Comparison of ENCODE assay signal across 17 cellular contexts in genomic region chr2:30276455-30276911, GRCh38. TPM values are rescaled to one million over a fixed set of nuclear protein-coding genes. Genes with fewer than 3 reads are reported as not detected.
DNase-seq lines count a peak whose midpoint lies in the region; ATAC-seq and TF ChIP-seq lines count a peak whose summit lies in the region.
"Had no signal": no experiment of that assay in that cellular context is flagged by ENCODE, and none has a peak within 500 bp of the region (broad histone marks: within the 10 kb centered on the region; RNA-seq: fewer than 3 reads in every experiment).

No MANE protein-coding gene starts in this region.

- TF ChIP-seq CTCF in GM23338 (conservative IDR thresholded peaks at IDR 0.05; ENCODE audit: low read depth in 2 of 2): no peak

- peak; percentile 60 for DNase-seq in activated CD8-positive, alpha-beta memory T cell treated with anti-CD3 and anti-CD28 coated beads for 24 hours
- no peak for DNase-seq in activated CD8-positive, alpha-beta memory T cell treated with anti-CD3 and anti-CD28 coated beads, Interleukin-2, amount 10 ng/mL, durations not matched to agents 7 days and 5 days
- no peak for DNase-seq in GM23338 (ENCODE audit: low spot score)
- DNase-seq in stimulated activated effector memory CD8-positive, alpha-beta T cell treated with anti-CD3 and anti-CD28 coated beads, Interleukin-12 subunit alpha, Interleukin-12 subunit beta, amount 100 ng/mL, for 72 hours (ENCODE audit: low spot score in 2 of 2): no peak
- no peak for DNase-seq in KG1 (lab: John Stamatoyannopoulos, UW)
- no peak for DNase-seq in Kasumi-1 (lab: John Stamatoyannopoulos, UW)
- DNase-seq: GOT3, lower lobe of right lung, occipital lobe, T-cell had no signal

- no peaks in the 10 kb centered on the region for H3K27me3 Mint-ChIP-seq in activated CD8-positive, alpha-beta memory T cell treated with anti-CD3 and anti-CD28 coated beads, Interleukin-2, amount 10 ng/mL, durations not matched to agents 7 days and 5 days
- H3K27me3 Mint-ChIP-seq in GM23338 (ENCODE audit: insufficient read depth, low read depth, poor library complexity): peaks cover 3% of the 10 kb centered on the region
- no peaks in the 10 kb centered on the region for H3K27me3 Mint-ChIP-seq in activated naive CD4-positive, alpha-beta T cell treated with anti-CD3 and anti-CD28 coated beads, Interleukin-2, amount 50 U/mL, for 24 hours
- H3K27me3 Mint-ChIP-seq: T-cell had no signal

- peaks cover 6% of the 10 kb centered on the region; the same call in 1 of the 2 replicates for H3K9me2 ChIP-seq in GM23338 (ENCODE audit: insufficient read depth)

- H3K4me1 Mint-ChIP-seq in activated CD8-positive, alpha-beta memory T cell treated with anti-CD3 and anti-CD28 coated beads, Interleukin-2, amount 10 ng/mL, durations not matched to agents 7 days and 5 days: peaks cover 18% of the 10 kb centered on the region
- no peaks in the 10 kb centered on the region; the same call in 2 of the 3 replicates for H3K4me1 Mint-ChIP-seq in GM23338
- peaks cover 57% of the 10 kb centered on the region for H3K4me1 Mint-ChIP-seq in activated naive CD4-positive, alpha-beta T cell treated with anti-CD3 and anti-CD28 coated beads, Interleukin-2, amount 50 U/mL, for 24 hours
- peaks cover 70% of the 10 kb centered on the region for H3K4me1 Mint-ChIP-seq in stimulated activated effector memory CD8-positive, alpha-beta T cell treated with anti-CD3 and anti-CD28 coated beads, Interleukin-12 subunit alpha, Interleukin-12 subunit beta, amount 100 ng/mL, for 72 hours

- ATAC-seq in activated CD8-positive, alpha-beta memory T cell treated with anti-CD3 and anti-CD28 coated beads, Interleukin-2, amount 10 ng/mL, durations not matched to agents 7 days and 5 days: no peak
- ATAC-seq in GM23338: peak; percentile 34; the same call in 2 of the 3 replicates
- ATAC-seq in stimulated activated effector memory CD8-positive, alpha-beta T cell treated with anti-CD3 and anti-CD28 coated beads, Interleukin-12 subunit alpha, Interleukin-12 subunit beta, amount 100 ng/mL, for 72 hours: peak; percentile 82
- no peak for ATAC-seq in HG03175 (IDR thresholded peaks at IDR 0.05; ENCODE audit: unreplicated experiment)
- ATAC-seq: Panc1 had no signal

- CTCF ChIA-PET in activated CD8-positive, alpha-beta memory T cell treated with anti-CD3 and anti-CD28 coated beads, Interleukin-2, amount 10 ng/mL, durations not matched to agents 7 days and 5 days (lab: Charles Lee): interaction anchor here (0.7 to 1.5 kb wide), 2 partner anchors 9 to 435 kb away, joined by 3 read pairs; no protein-coding TSS in a partner anchor

- H3F3A ChIP-seq in GM23338 (replicated peaks; ENCODE audit: low read depth): no peaks in the 10 kb centered on the region

- no peaks in the 10 kb centered on the region for H3K4me1 ChIP-seq in GM23338 (ENCODE audit: insufficient read depth)

- H3K9me3 Mint-ChIP-seq in activated CD8-positive, alpha-beta memory T cell treated with anti-CD3 and anti-CD28 coated beads, Interleukin-2, amount 10 ng/mL, durations not matched to agents 7 days and 5 days (ENCODE audit: low read depth): no peaks in the 10 kb centered on the region
- H3K9me3 Mint-ChIP-seq in GM23338: no peaks in the 10 kb centered on the region; the same call in 2 of the 3 replicates
- no peaks in the 10 kb centered on the region for H3K9me3 Mint-ChIP-seq in activated naive CD4-positive, alpha-beta T cell treated with anti-CD3 and anti-CD28 coated beads, Interleukin-2, amount 50 U/mL, for 24 hours
- no peaks in the 10 kb centered on the region for H3K9me3 Mint-ChIP-seq in stimulated activated effector memory CD8-positive, alpha-beta T cell treated with anti-CD3 and anti-CD28 coated beads, Interleukin-12 subunit alpha, Interleukin-12 subunit beta, amount 100 ng/mL, for 72 hours
- H3K9me3 Mint-ChIP-seq: T-cell had no signal

- peak overlapping the region; percentile 47; the same call in 1 of the 2 replicates for H2AFZ ChIP-seq in GM23338

- H3K4me2 ChIP-seq in GM23338: no peak overlapping the region
- H3K4me2 ChIP-seq: smooth muscle cell had no signal

- H3K36me3 ChIP-seq in GM23338 (ENCODE audit: insufficient read depth): no peaks in the 10 kb centered on the region
- H3K36me3 ChIP-seq: esophagus muscularis mucosa, lower lobe of right lung had no signal

- H3K36me3 Mint-ChIP-seq in activated CD8-positive, alpha-beta memory T cell treated with anti-CD3 and anti-CD28 coated beads, Interleukin-2, amount 10 ng/mL, durations not matched to agents 7 days and 5 days: no peaks in the 10 kb centered on the region
- no peaks in the 10 kb centered on the region; the same call in 2 of the 3 replicates for H3K36me3 Mint-ChIP-seq in GM23338 (ENCODE audit: low read depth)
- H3K36me3 Mint-ChIP-seq in activated naive CD4-positive, alpha-beta T cell treated with anti-CD3 and anti-CD28 coated beads, Interleukin-2, amount 50 U/mL, for 24 hours: peaks cover 2% of the 10 kb centered on the region
- H3K36me3 Mint-ChIP-seq in stimulated activated effector memory CD8-positive, alpha-beta T cell treated with anti-CD3 and anti-CD28 coated beads, Interleukin-12 subunit alpha, Interleukin-12 subunit beta, amount 100 ng/mL, for 72 hours: peaks cover 11% of the 10 kb centered on the region
- H3K36me3 Mint-ChIP-seq: T-cell, type B pancreatic cell had no signal

- no peaks in the 10 kb centered on the region for H3K27me3 ChIP-seq in GM23338 (ENCODE audit: insufficient read depth)
- H3K27me3 ChIP-seq: esophagus muscularis mucosa had no signal

- no peak overlapping the region for H3K4me3 Mint-ChIP-seq in activated CD8-positive, alpha-beta memory T cell treated with anti-CD3 and anti-CD28 coated beads, Interleukin-2, amount 10 ng/mL, durations not matched to agents 7 days and 5 days
- H3K4me3 Mint-ChIP-seq in GM23338: no peak overlapping the region
- H3K4me3 Mint-ChIP-seq in activated naive CD4-positive, alpha-beta T cell treated with anti-CD3 and anti-CD28 coated beads, Interleukin-2, amount 50 U/mL, for 24 hours: no peak overlapping the region
- peak overlapping the region; percentile 9 for H3K4me3 Mint-ChIP-seq in stimulated activated effector memory CD8-positive, alpha-beta T cell treated with anti-CD3 and anti-CD28 coated beads, Interleukin-12 subunit alpha, Interleukin-12 subunit beta, amount 100 ng/mL, for 72 hours
- H3K4me3 Mint-ChIP-seq: T-cell, type B pancreatic cell had no signal

- no peaks in the 10 kb centered on the region for H3K79me2 ChIP-seq in GM23338 (replicated peaks; ENCODE audit: insufficient read depth)

- no peak overlapping the region for H3K4me3 ChIP-seq in GM23338
- H3K4me3 ChIP-seq: coronary artery, esophagus muscularis mucosa, lower lobe of right lung, smooth muscle cell had no signal

- H3K27ac Mint-ChIP-seq in activated CD8-positive, alpha-beta memory T cell treated with anti-CD3 and anti-CD28 coated beads, Interleukin-2, amount 10 ng/mL, durations not matched to agents 7 days and 5 days: no peak overlapping the region
- no peak overlapping the region for H3K27ac Mint-ChIP-seq in GM23338
- H3K27ac Mint-ChIP-seq in activated naive CD4-positive, alpha-beta T cell treated with anti-CD3 and anti-CD28 coated beads, Interleukin-2, amount 50 U/mL, for 24 hours: peak overlapping the region; percentile 6
- no peak overlapping the region for H3K27ac Mint-ChIP-seq in stimulated activated effector memory CD8-positive, alpha-beta T cell treated with anti-CD3 and anti-CD28 coated beads, Interleukin-12 subunit alpha, Interleukin-12 subunit beta, amount 100 ng/mL, for 72 hours
- H3K27ac Mint-ChIP-seq: type B pancreatic cell had no signal

- H3K27ac ChIP-seq in GM23338 (ENCODE audit: low read depth): no peak overlapping the region
- H3K27ac ChIP-seq: esophagus muscularis mucosa, lower lobe of right lung had no signal

- no peaks in the 10 kb centered on the region for H4K20me1 ChIP-seq in GM23338 (replicated peaks; ENCODE audit: insufficient read depth)

TF ChIP-seq in GM23338, 12 proteins besides CTCF, POLR2A, EP300 and RAD21 (continues in another document):
- TF ChIP-seq ZNF114 (CRISPR knock-in tag; IDR thresholded peaks at IDR 0.05) (no peak), ETS1 (IDR thresholded peaks at IDR 0.05) (no peak), POLR2AphosphoS5 (IDR thresholded peaks at IDR 0.05; ENCODE audit: low read depth) (no peak), CREB1 (CRISPR knock-in tag; IDR thresholded peaks at IDR 0.05; ENCODE audit: low read depth) (no peak), JUNB (IDR thresholded peaks at IDR 0.05; ENCODE audit: unreplicated experiment) (no peak), NANOG (IDR thresholded peaks at IDR 0.05; ENCODE audit: borderline replicate concordance) (no peak)

RNA-seq across cellular contexts. Expression of gene LBH, which starts 45.1 kb away (rescaled TPM):
- total RNA-seq in activated CD8-positive, alpha-beta memory T cell treated with anti-CD3 and anti-CD28 coated beads, Interleukin-2, amount 10 ng/mL, durations not matched to agents 7 days and 5 days: 10 to 100 TPM; 68.5 to 71.5 TPM
- total RNA-seq in GM23338 (2014; rRNA removed; shearing (Covaris generic)): 21.0 and 30.3 TPM in 2 replicates
- polyA plus RNA-seq in GM23338 (2016; fragmentation: Nextera tagmentation; extraction: Ambion mirVana): 17.5 and 21.1 TPM in 2 replicates

Comparison
In these comparisons a context has a peak if more than half of its experiments do, and no peak if none do; other contexts are left out.
1. ATAC-seq: peak in GM23338 (single experiment) and stimulated activated effector memory CD8-positive, alpha-beta T cell treated with anti-CD3 and anti-CD28 coated beads, Interleukin-12 subunit alpha, Interleukin-12 subunit beta, amount 100 ng/mL, for 72 hours (single experiment); none in activated CD8-positive, alpha-beta memory T cell treated with anti-CD3 and anti-CD28 coated beads, Interleukin-2, amount 10 ng/mL, durations not matched to agents 7 days and 5 days (single experiment) and HG03175 (single experiment).